In the genomic region with DNA sequence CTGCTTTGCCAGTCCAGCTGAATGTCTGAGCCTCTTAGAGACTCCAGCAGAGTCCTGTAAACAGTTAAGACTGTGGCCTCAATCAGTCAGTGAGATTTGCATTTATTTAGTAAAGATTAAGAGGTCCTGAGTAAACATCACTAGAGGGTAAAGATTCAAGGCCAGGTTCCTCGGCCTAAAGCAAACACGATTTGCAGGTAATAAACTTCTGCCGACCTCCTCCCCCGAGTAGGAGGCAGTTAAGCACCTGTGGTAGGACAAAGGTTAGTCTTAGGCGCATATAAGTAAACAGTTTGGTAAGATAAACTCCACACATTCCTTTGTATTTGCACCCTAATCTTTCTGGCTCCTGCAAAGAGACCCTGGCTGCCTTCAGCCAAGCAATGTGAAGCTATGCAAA, we compare ENCODE assay signal across 20 cellular contexts.
A peak's percentile ranks its signal among the peaks of the same experiment; 100 is the strongest.
DNase-seq lines count a peak whose midpoint lies in the region; ATAC-seq and TF ChIP-seq lines count a peak whose summit lies in the region.
"Had no signal": no experiment of that assay in that cellular context is flagged by ENCODE, and none has a peak within 500 bp of the region (broad histone marks: within the 10 kb centered on the region; RNA-seq: fewer than 3 reads in every experiment).

No MANE protein-coding gene starts in this region.

- no peak overlapping the region for H3K4me3 Mint-ChIP-seq in WTC11
- H3K4me3 Mint-ChIP-seq: CD4-positive, CD25-positive, alpha-beta regulatory T cell had no signal

- no peaks in the 10 kb centered on the region for H3K36me3 Mint-ChIP-seq in WTC11
- H3K36me3 Mint-ChIP-seq: CD4-positive, CD25-positive, alpha-beta regulatory T cell had no signal

- H3K27me3 ChIP-seq in transverse colon = no peaks in the 10 kb centered on the region
- H3K27me3 ChIP-seq: BE2C, Peyer's patch, SJSA1 had no signal

- in situ Hi-C loops in transverse colon (cut with MboI; ENCODE audit: low pct_ligation_motif_present in 1 of 4, low pct_unique_long_range_greater_than_20kb in 1 of 4, low sequenced_read_pairs in 3 of 4) = no loop called here

- CTCF ChIA-PET in WTC11 (lab: Charles Lee) = no interaction called here

- H3K36me3 ChIP-seq in transverse colon = no peaks in the 10 kb centered on the region
- H3K36me3 ChIP-seq: BE2C, Peyer's patch, SJSA1 had no signal

- POLR2A ChIA-PET in WTC11 (lab: Charles Lee) = no interaction called here

- DNase-seq in NCI-H82 (lab: John Stamatoyannopoulos, UW) = peak; percentile 27
- DNase-seq in NCI-H82 treated with DMSO at 0.1 percent for 48 hours (lab: John Stamatoyannopoulos, UW; ENCODE audit: unreplicated experiment) = no peak
- DNase-seq in WTC11 (ENCODE audit: low spot score) = no peak
- peak; percentile 2 for DNase-seq in iPS DF 19.7 (ENCODE audit: low read depth, low spot score)
- peak; percentile 15 for DNase-seq in transverse colon
- no peak for DNase-seq in SKM-1 treated with dmso at 0.1 percent for 144 hours (lab: John Stamatoyannopoulos, UW; ENCODE audit: unreplicated experiment)
- DNase-seq: BE2C; CD4-positive, CD25-positive, alpha-beta regulatory T cell; COR-L47; DMS153; GM23248; NCI-H1417 treated with DMSO at 0.1 percent for 48 hours; NCI-H1930; NCI-H345; NCI-H524 treated with DMSO at 0.1 percent for 48 hours; Peyer's patch had no signal

- H3K27ac Mint-ChIP-seq in WTC11 = no peak overlapping the region
- H3K27ac Mint-ChIP-seq: CD4-positive, CD25-positive, alpha-beta regulatory T cell had no signal

- no peak overlapping the region for H3K4me3 ChIP-seq in transverse colon
- H3K4me3 ChIP-seq: GM23248, Peyer's patch, SJSA1 had no signal

- peaks cover 0 to 2% (median 0%) of the 10 kb centered on the region in 4 donors for H3K4me1 ChIP-seq in transverse colon
- H3K4me1 ChIP-seq: BE2C, Peyer's patch, SJSA1 had no signal

- H3K9me3 ChIP-seq in transverse colon = no peaks in the 10 kb centered on the region
- H3K9me3 ChIP-seq: BE2C, Peyer's patch, SJSA1 had no signal

- peaks cover 53% of the 10 kb centered on the region for H3K27me3 Mint-ChIP-seq in WTC11 (ENCODE audit: low read depth)
- H3K27me3 Mint-ChIP-seq: CD4-positive, CD25-positive, alpha-beta regulatory T cell had no signal

- TF ChIP-seq EP300 in transverse colon (IDR thresholded peaks at IDR 0.05; ENCODE audit: low read depth) = no peak

- intact Hi-C loops in transverse colon (cut with DNase I; ENCODE audit: low total_unique reads) = no loop called here

- peak overlapping the region in 1 of 4 donors; percentile 21 for H3K27ac ChIP-seq in transverse colon
- H3K27ac ChIP-seq: GM23248, KMS-11, Peyer's patch, SJSA1 had no signal

- no peak for TF ChIP-seq POLR2A in transverse colon (IDR thresholded peaks at IDR 0.05)

- ATAC-seq in WTC11 (peak; percentile 41), GM19351 (IDR thresholded peaks at IDR 0.05; ENCODE audit: unreplicated experiment) (no peak), GM19328 (IDR thresholded peaks at IDR 0.05; ENCODE audit: unreplicated experiment) (no peak)

- 35% methylated on average over 5 of the region's 5 CpGs; no CpG with 5 or more reads in 1 of the 2 donors for WGBS in transverse colon (ENCODE audit: low coverage in 1 of 2), 2 donors

- 0 out of 2 replicates have a peak, but pooled peaks cover 7% of the 10 kb centered on the region for H3K9me3 Mint-ChIP-seq in WTC11

- TF ChIP-seq CTCF in WTC11 (IDR thresholded peaks at IDR 0.05) (no peak), transverse colon (IDR thresholded peaks at IDR 0.05) (no peak)

- peaks cover 6% of the 10 kb centered on the region for H3K4me1 Mint-ChIP-seq in WTC11
- H3K4me1 Mint-ChIP-seq: CD4-positive, CD25-positive, alpha-beta regulatory T cell had no signal

TF ChIP-seq in WTC11, 78 proteins besides CTCF, POLR2A, EP300 and RAD21:
- no peak for TF ChIP-seq CREB1 (CRISPR knock-in tag; IDR thresholded peaks at IDR 0.05)
- no peak for TF ChIP-seq ELF4 (CRISPR knock-in tag; IDR thresholded peaks at IDR 0.05; ENCODE audit: low read depth)

Comparison
In these comparisons a context has a peak if more than half of its experiments do, and no peak if none do; other contexts are left out.
1. DNase-seq: peak in NCI-H82 (single experiment), iPS DF 19.7 (single experiment) and transverse colon (single experiment); none in NCI-H82 treated with DMSO at 0.1 percent for 48 hours (single experiment), WTC11 (single experiment) and SKM-1 treated with dmso at 0.1 percent for 144 hours (single experiment).